In genomic region chr3:70789878-70790277, GRCh38 we compare ENCODE assay signal across 22 cellular contexts.
DNase-seq lines count a peak whose midpoint lies in the region; ATAC-seq, FAIRE-seq and TF ChIP-seq lines count a peak whose summit lies in the region.
"Had no signal": no experiment of that assay in that cellular context is flagged by ENCODE, and none has a peak within 500 bp of the region (broad histone marks: within the 10 kb centered on the region; RNA-seq: fewer than 3 reads in every experiment).

No MANE protein-coding gene starts in this region.

- H3K27ac ChIP-seq in GM23338 (ENCODE audit: low read depth) (no peak overlapping the region), kidney (ENCODE audit: low read depth in 2 of 2, low read length in 2 of 2) (no peak overlapping the region)
- H3K27ac ChIP-seq: GM23248 had no signal

- H2AFZ ChIP-seq in GM23338: 0 out of 2 replicates have a peak overlapping the region, but pooled peaks have one; percentile 29
- H2AFZ ChIP-seq: GM23248 had no signal

- no peaks in the 10 kb centered on the region for H3K79me2 ChIP-seq in GM23338 (replicated peaks; ENCODE audit: insufficient read depth)

- no peak for DNase-seq in GM23338 (ENCODE audit: low spot score)
- no peak for DNase-seq in kidney
- DNase-seq in activated naive CD4-positive, alpha-beta T cell (lab: John Stamatoyannopoulos, UW): no peak
- no peak for DNase-seq in stimulated activated CD4-positive, alpha-beta T cell treated with anti-CD3 and anti-CD28 coated beads, Interleukin-4, amount 100 ng/mL, for 24 hours
- DNase-seq: 8988T; C1 segment of cervical spinal cord; Calu3; CD4-positive, alpha-beta memory T cell; COR-L47; DMS153; DND-41; GDM1; GM23248; H9; HFFc6 had no signal

- H3K36me3 Mint-ChIP-seq in GM23338 (ENCODE audit: low read depth): no peaks in the 10 kb centered on the region
- H3K36me3 Mint-ChIP-seq: CD4-positive, alpha-beta memory T cell had no signal

- no peaks in the 10 kb centered on the region for H3K9me3 ChIP-seq in kidney (ENCODE audit: control insufficient read depth in 1 of 2, low read length in 2 of 2)

- no peak overlapping the region for H3K4me2 ChIP-seq in GM23338

- intact Hi-C loops in kidney (cut with DNase I): no loop called here

- H3K4me1 ChIP-seq in GM23338 (ENCODE audit: insufficient read depth): no peaks in the 10 kb centered on the region
- no peaks in the 10 kb centered on the region for H3K4me1 ChIP-seq in kidney (ENCODE audit: control insufficient read depth in 1 of 2, insufficient read depth in 1 of 2, low read depth in 1 of 2, low read length in 2 of 2)

- H3F3A ChIP-seq in GM23338 (replicated peaks; ENCODE audit: low read depth): no peaks in the 10 kb centered on the region

- no peaks in the 10 kb centered on the region for H3K27me3 ChIP-seq in GM23338 (ENCODE audit: insufficient read depth)

- H3K27ac Mint-ChIP-seq in GM23338: no peak overlapping the region
- H3K27ac Mint-ChIP-seq: CD4-positive, alpha-beta memory T cell; H9; HFFc6 had no signal

- H3K4me1 Mint-ChIP-seq in GM23338: no peaks in the 10 kb centered on the region
- H3K4me1 Mint-ChIP-seq: CD4-positive, alpha-beta memory T cell; H9 had no signal

- ATAC-seq in GM23338 (no peak), HG03045 (IDR thresholded peaks at IDR 0.05; ENCODE audit: unreplicated experiment) (no peak), HG02840 (IDR thresholded peaks at IDR 0.05; ENCODE audit: low FRiP score, unreplicated experiment) (no peak)
- ATAC-seq: GM12878, HCT116 had no signal

- TF ChIP-seq CTCF in GM23338 (conservative IDR thresholded peaks at IDR 0.05; ENCODE audit: low read depth in 2 of 2) (no peak), kidney (IDR thresholded peaks at IDR 0.05; ENCODE audit: borderline replicate concordance, extremely low read depth, insufficient read depth) (no peak)

- H3K4me3 ChIP-seq in GM23338 (no peak overlapping the region), kidney (ENCODE audit: low read length in 2 of 2) (no peak overlapping the region)
- H3K4me3 ChIP-seq: GM12878, GM23248 had no signal

- no peaks in the 10 kb centered on the region; the same call in 2 of the 3 replicates for H3K9me3 Mint-ChIP-seq in GM23338
- H3K9me3 Mint-ChIP-seq: HFFc6 had no signal

- no peak overlapping the region for H3K4me3 Mint-ChIP-seq in GM23338
- H3K4me3 Mint-ChIP-seq: CD4-positive, alpha-beta memory T cell; H9; HFFc6 had no signal

- no peaks in the 10 kb centered on the region for H3K9me2 ChIP-seq in GM23338 (ENCODE audit: insufficient read depth)

- H3K36me3 ChIP-seq in GM23338 (ENCODE audit: insufficient read depth) (no peaks in the 10 kb centered on the region), kidney (ENCODE audit: control insufficient read depth in 1 of 2, insufficient read depth in 2 of 2, low read length in 2 of 2) (no peaks in the 10 kb centered on the region)

- peak; percentile 25 for FAIRE-seq in A204.1 (lab: Jason Lieb, UNC)
- FAIRE-seq in endometrium (lab: Jason Lieb, UNC): peak; percentile 83
- peak; percentile 87 for FAIRE-seq in kidney (lab: Jason Lieb, UNC)
- FAIRE-seq: GM12878, GM19239 had no signal

- no peak overlapping the region for H3K9ac ChIP-seq in kidney (ENCODE audit: low read length in 2 of 2)
- H3K9ac ChIP-seq: GM23248 had no signal

- no peaks in the 10 kb centered on the region for H3K27me3 Mint-ChIP-seq in GM23338 (ENCODE audit: insufficient read depth, low read depth, poor library complexity)

- no peaks in the 10 kb centered on the region for H4K20me1 ChIP-seq in GM23338 (replicated peaks; ENCODE audit: insufficient read depth)

TF ChIP-seq in GM23338, 12 proteins besides CTCF, POLR2A, EP300 and RAD21:
- no peak for TF ChIP-seq ZNF114 (CRISPR knock-in tag; IDR thresholded peaks at IDR 0.05)
TF ChIP-seq in GM23338: peak in this region for 0.
